8 cellular contexts compared by ENCODE assay signal in the genomic region with DNA sequence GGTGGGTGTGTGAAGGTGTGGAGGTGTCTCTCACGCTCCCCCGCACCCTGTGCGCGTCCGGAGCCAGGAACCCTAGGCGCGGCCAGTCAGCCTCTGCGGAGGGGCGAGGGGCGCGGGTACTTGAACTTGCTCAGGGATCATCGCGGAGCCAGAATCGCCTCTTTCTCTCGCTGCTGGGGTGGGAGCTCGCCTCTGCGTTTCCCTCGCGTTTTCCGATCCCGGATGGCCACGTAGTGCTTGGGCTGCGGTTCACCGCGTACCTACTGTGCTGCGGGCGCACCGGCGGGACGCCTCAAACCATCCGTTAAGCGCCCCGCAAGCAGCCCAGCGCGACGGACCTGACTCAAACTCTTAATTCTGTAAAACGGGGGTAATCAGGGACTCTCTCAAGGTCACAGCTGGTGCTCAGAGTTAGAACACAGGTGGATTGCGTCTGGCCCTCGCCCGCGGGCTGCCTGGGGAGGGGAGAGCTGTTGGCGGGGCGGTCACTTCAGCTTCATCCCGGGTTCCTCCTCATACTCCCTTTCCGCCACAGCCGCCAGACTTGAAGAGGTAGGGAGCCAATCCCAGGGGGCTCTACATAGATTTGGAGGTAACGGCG. TPM values are rescaled to one million over a fixed set of nuclear protein-coding genes. Genes with fewer than 3 reads are reported as not detected.
A peak's percentile ranks its signal among the peaks of the same experiment; 100 is the strongest.
DNase-seq lines count a peak whose midpoint lies in the region; ATAC-seq and TF ChIP-seq lines count a peak whose summit lies in the region.
"Had no signal": no experiment of that assay in that cellular context is flagged by ENCODE, and none has a peak within 500 bp of the region (broad histone marks: within the 10 kb centered on the region; RNA-seq: fewer than 3 reads in every experiment).

No MANE protein-coding gene starts in this region.

- ATAC-seq in GM19438 (IDR thresholded peaks at IDR 0.05; ENCODE audit: low read depth, unreplicated experiment) (peak; percentile 12), HG02763 (IDR thresholded peaks at IDR 0.05; ENCODE audit: unreplicated experiment) (no peak)

- DNase-seq in NCI-H526 treated with DMSO at 0.1 percent for 48 hours (lab: John Stamatoyannopoulos, UW) (peak; percentile 35), esophagus muscularis mucosa (ENCODE audit: extremely low spot score) (no peak), neuronal stem cell (ENCODE audit: low spot score) (peak; percentile 11), NOMO-1 treated with DMSO at 0.1 percent for 48 hours (lab: John Stamatoyannopoulos, UW; ENCODE audit: unreplicated experiment) (no peak), RWPE1 (ENCODE audit: low spot score) (no peak)

- CTCF ChIA-PET in RWPE1 (lab: Yijun Ruan, JAX): interaction anchor here (0.6 kb wide), 2 partner anchors 71 to 361 kb away, joined by 3 to 4 read pairs; no protein-coding TSS in a partner anchor

- H2BK12ac ChIP-seq in neuronal stem cell (ENCODE audit: low read length): no peak overlapping the region

- H3K4me3 ChIP-seq in esophagus muscularis mucosa (peak overlapping the region; percentile 58 to 62 (median 60)), neuronal stem cell (ENCODE audit: low read length in 2 of 2) (peak overlapping the region; percentile 46 to 84)

- H3K4me1 ChIP-seq in esophagus muscularis mucosa: peaks cover 13 to 29% (median 22%) of the 10 kb centered on the region in 4 donors
- peaks cover 0 to 8% of the 10 kb centered on the region in 2 donors for H3K4me1 ChIP-seq in neuronal stem cell (ENCODE audit: control insufficient read depth in 2 of 2, insufficient read depth in 1 of 2, low read depth in 1 of 2, low read length in 2 of 2)

- H2AFZ ChIP-seq in neuronal stem cell (ENCODE audit: low read length): peak overlapping the region; percentile 97

- H3K27ac ChIP-seq in esophagus muscularis mucosa (replicated peaks in 1 of 4) (peak overlapping the region in 1 of 4 donors; percentile 48), neuronal stem cell (replicated peaks; ENCODE audit: low read length) (no peak overlapping the region), RWPE1 (no peak overlapping the region)

- peak overlapping the region; percentile 92 for H3K18ac ChIP-seq in neuronal stem cell (ENCODE audit: low read length)

- peak overlapping the region; percentile 99 for H3K4me2 ChIP-seq in neuronal stem cell (ENCODE audit: insufficient read depth, low read length, poor library complexity, severe bottlenecking)

- H3K9me3 ChIP-seq in esophagus muscularis mucosa (no peaks in the 10 kb centered on the region), neuronal stem cell (replicated peaks in 1 of 2; ENCODE audit: control insufficient read depth in 2 of 2, insufficient read depth in 1 of 2, low read depth in 1 of 2, low read length in 2 of 2) (peaks cover 0 to 2% of the 10 kb centered on the region in 2 donors)

- no peak for TF ChIP-seq CTCF in esophagus muscularis mucosa (IDR thresholded peaks at IDR 0.05)
- no peak for TF ChIP-seq CTCF in RWPE1 (conservative IDR thresholded peaks at IDR 0.05; ENCODE audit: low read depth)

- no peak overlapping the region for H2BK15ac ChIP-seq in neuronal stem cell (ENCODE audit: low read length)

- H2AK5ac ChIP-seq in neuronal stem cell (ENCODE audit: low read depth, low read length): peak overlapping the region; percentile 33

- peak overlapping the region; percentile 92 for H3K23ac ChIP-seq in neuronal stem cell (ENCODE audit: low read depth, low read length, poor library complexity)

- no peak overlapping the region for H2BK5ac ChIP-seq in neuronal stem cell (ENCODE audit: low read length)

- no peak overlapping the region for H2BK120ac ChIP-seq in neuronal stem cell (ENCODE audit: low read depth, low read length)

- H4K8ac ChIP-seq in neuronal stem cell (ENCODE audit: low read depth, low read length): no peak overlapping the region

- POLR2A ChIA-PET in RWPE1 (lab: Yijun Ruan, JAX; ENCODE audit: low non-redundant PET): no interaction called here

- WGBS in esophagus muscularis mucosa: 10% methylated on average over 5 of the region's 48 CpGs
- no CpG with 5 or more reads among the region's 48 CpGs for WGBS in neuronal stem cell (ENCODE audit: extremely low coverage in 2 of 2, insufficient read length in 2 of 2, insufficient replicate concordance in 1 of 2), 2 donors

- H3K36me3 ChIP-seq in esophagus muscularis mucosa: no peaks in the 10 kb centered on the region
- H3K36me3 ChIP-seq in neuronal stem cell (replicated peaks in 1 of 2; ENCODE audit: control insufficient read depth in 2 of 2, insufficient read depth in 2 of 2, low read length in 2 of 2): no peaks in the 10 kb centered on the region

- no peak overlapping the region for H3K4ac ChIP-seq in neuronal stem cell (ENCODE audit: low read length)

- no peak for TF ChIP-seq POLR2A in esophagus muscularis mucosa (IDR thresholded peaks at IDR 0.05; ENCODE audit: low read depth)

- peaks cover 0 to 72% (median 26%) of the 10 kb centered on the region in 4 donors for H3K27me3 ChIP-seq in esophagus muscularis mucosa
- peaks cover 18 to 61% (median 25%) of the 10 kb centered on the region in 3 experiments for H3K27me3 ChIP-seq in neuronal stem cell (ENCODE audit: control insufficient read depth in 3 of 3, insufficient read depth in 3 of 3, low read depth in 1 of 3, low read length in 3 of 3)

- intact Hi-C loops in esophagus muscularis mucosa (cut with DNase I): no loop called here

- H4K91ac ChIP-seq in neuronal stem cell (ENCODE audit: low read depth, low read length, poor library complexity): no peak overlapping the region

- H3K9ac ChIP-seq in neuronal stem cell (ENCODE audit: low read depth, low read length, poor library complexity): peak overlapping the region; percentile 93

- H3K14ac ChIP-seq in neuronal stem cell (ENCODE audit: low read length): no peak overlapping the region

- no peak for TF ChIP-seq EP300 in esophagus muscularis mucosa (IDR thresholded peaks at IDR 0.05)

- H3K79me1 ChIP-seq in neuronal stem cell (ENCODE audit: low read depth, low read length): no peaks in the 10 kb centered on the region

RNA-seq across cellular contexts. Expression of gene MYRIP, which starts 0.7 kb away (rescaled TPM):
- total RNA-seq in esophagus muscularis mucosa: 1 to 10 TPM; 3.3 to 7.2 (median 5.8) TPM
- polyA plus RNA-seq in neuronal stem cell (2013, experiment 1 of 2): 0.11 TPM
- 0.12 TPM for polyA plus RNA-seq in neuronal stem cell (2013, experiment 2 of 2)
- total RNA-seq: T-helper 1 cell treated with Interleukin-12 subunit alpha and Interleukin-12 subunit beta and Interleukin-4 antibody, amounts not matched to agents 30 ng/mL and 1 ng/mL, for 36 hours had no signal

Comparison
In these comparisons a context has a peak if more than half of its experiments do, and no peak if none do; other contexts are left out.
1. DNase-seq: peak in NCI-H526 treated with DMSO at 0.1 percent for 48 hours (single experiment) and neuronal stem cell (single experiment); none in esophagus muscularis mucosa (single experiment), NOMO-1 treated with DMSO at 0.1 percent for 48 hours (single experiment) and RWPE1 (single experiment).